In the genomic region with DNA sequence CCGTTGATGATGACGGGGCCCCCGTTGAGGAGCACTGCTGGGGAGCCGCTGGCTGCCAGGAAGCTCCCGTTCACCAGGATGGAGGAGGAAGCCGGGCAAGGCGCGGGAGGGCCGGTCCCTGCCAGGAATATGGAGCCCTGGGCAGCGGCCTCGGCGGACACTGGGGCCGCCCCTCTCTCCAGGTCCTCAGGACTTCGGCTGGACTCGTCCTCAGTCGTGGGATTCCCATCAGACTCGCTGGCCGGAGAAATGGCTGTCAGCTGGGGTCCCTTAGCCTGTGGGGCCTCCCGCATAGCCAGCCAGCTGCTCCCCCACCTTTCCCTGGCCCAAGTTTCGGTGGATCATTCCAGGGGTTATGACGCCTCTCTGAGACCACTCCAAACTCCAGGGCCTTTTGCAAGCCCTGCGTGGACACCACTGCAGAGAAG, we compare ENCODE assay signal across 10 cellular contexts. TPM values are rescaled to one million over a fixed set of nuclear protein-coding genes. Genes with fewer than 3 reads are reported as not detected.
DNase-seq lines count a peak whose midpoint lies in the region; ATAC-seq, FAIRE-seq and TF ChIP-seq lines count a peak whose summit lies in the region.
"Had no signal": no experiment of that assay in that cellular context is flagged by ENCODE, and none has a peak within 500 bp of the region (broad histone marks: within the 10 kb centered on the region; RNA-seq: fewer than 3 reads in every experiment).

No MANE protein-coding gene starts in this region.

- DNase-seq in AG04449 (ENCODE audit: low read depth, low spot score) (no peak), Panc1 (ENCODE audit: low read depth, low spot score) (no peak), fibroblast of lung (ENCODE audit: low read depth in 2 of 2) (peak in 1 of 2 donors; percentile 26), NCI-H1417 treated with DMSO at 0.1 percent for 48 hours (lab: John Stamatoyannopoulos, UW) (no peak), cerebellum (ENCODE audit: low spot score) (no peak), pons (ENCODE audit: low spot score) (no peak), urothelium cell line (ENCODE audit: low spot score) (no peak)
- no peak for DNase-seq in natural killer cell treated with Interleukin-12 subunit alpha and Interleukin-12 subunit beta and Interleukin-15 and Interleukin-18, amount 100 ng/mL, for 72 hours (ENCODE audit: low spot score)
- DNase-seq: activated B cell treated with CpG ODN at 0.5 μM for 24 hours had no signal

- H3K27ac Mint-ChIP-seq in natural killer cell treated with Interleukin-12 subunit alpha and Interleukin-12 subunit beta and Interleukin-15 and Interleukin-18, amount 100 ng/mL, for 72 hours, result no peak overlapping the region
- H3K27ac Mint-ChIP-seq: activated B cell treated with CpG ODN at 0.5 μM for 24 hours had no signal

- H3K36me3 ChIP-seq in Panc1 (ENCODE audit: control insufficient read depth, insufficient read depth, low read length) (no peaks in the 10 kb centered on the region; the same call in 1 of the 2 replicates), fibroblast of lung (ENCODE audit: control insufficient read depth, insufficient read depth, low read length) (peaks cover 11% of the 10 kb centered on the region)

- POLR2A ChIA-PET in AG04449 (lab: Yijun Ruan, JAX) (interaction anchor here (0.8 to 6.2 kb wide), 5 partner anchors 10 to 75 kb away, joined by 3 to 65 read pairs (median 4); a partner anchor contains a TSS), Panc1 (lab: Charles Lee) (interaction anchor here (0.6 kb wide), 2 partner anchors 15 to 835 kb away, joined by 7 to 14 read pairs; no protein-coding TSS in a partner anchor)

- H3K79me2 ChIP-seq in fibroblast of lung (ENCODE audit: control insufficient read depth, insufficient read depth, low read length), result peaks cover 4% of the 10 kb centered on the region

- FAIRE-seq in urothelium cell line (lab: Jason Lieb, UNC), result no peak

- H3K4me1 Mint-ChIP-seq in natural killer cell treated with Interleukin-12 subunit alpha and Interleukin-12 subunit beta and Interleukin-15 and Interleukin-18, amount 100 ng/mL, for 72 hours (ENCODE audit: low read depth in 2 of 2), result peaks cover 4 to 14% of the 10 kb centered on the region in 2 donors

- peaks cover 27% of the 10 kb centered on the region for H3K4me1 ChIP-seq in Panc1 (ENCODE audit: control insufficient read depth, insufficient read depth, low read length)
- peaks cover 24% of the 10 kb centered on the region for H3K4me1 ChIP-seq in fibroblast of lung (ENCODE audit: control insufficient read depth, extremely low read depth, insufficient read depth, low read length)

- no peaks in the 10 kb centered on the region for H3K27me3 Mint-ChIP-seq in natural killer cell treated with Interleukin-12 subunit alpha and Interleukin-12 subunit beta and Interleukin-15 and Interleukin-18, amount 100 ng/mL, for 72 hours

- no peak overlapping the region for H2AFZ ChIP-seq in fibroblast of lung (ENCODE audit: low read length)

- H3K4me2 ChIP-seq in fibroblast of lung (ENCODE audit: extremely low read depth, insufficient read depth, low read length), result peak overlapping the region; percentile 96

- no TSS peak for BruUV-seq in Panc1 (replicated peaks; lab: Mats Ljungman, UMichigan)

- H3K4me3 ChIP-seq in AG04449 (ENCODE audit: low read depth, low read length) (peak overlapping the region; percentile 77), Panc1 (ENCODE audit: low read depth in 2 of 2, low read length in 2 of 2) (peak overlapping the region; percentile 66 to 77), fibroblast of lung (replicated peaks in 1 of 4; ENCODE audit: control extremely low read depth in 1 of 4, insufficient read depth in 1 of 4, low read depth in 3 of 4, low read length in 4 of 4) (peak overlapping the region; percentile 69 to 81 (median 78))

- no peak for ATAC-seq in Panc1
- ATAC-seq in natural killer cell treated with Interleukin-12 subunit alpha and Interleukin-12 subunit beta and Interleukin-15 and Interleukin-18, amount 100 ng/mL, for 72 hours, result no peak

- H3K27ac ChIP-seq in Panc1 (ENCODE audit: low read length) (peak overlapping the region; percentile 86), fibroblast of lung (ENCODE audit: insufficient read depth, low read length) (peak overlapping the region; percentile 75)

- intact Hi-C loops in Panc1 (cut with micrococcal nuclease; ENCODE audit: unreplicated experiment), result loop anchor here (10.0 kb wide), 1 partner anchor 62 kb away; no protein-coding TSS in a partner anchor

- H3K9ac ChIP-seq in fibroblast of lung (ENCODE audit: insufficient read depth, low read length), result peak overlapping the region; percentile 79

- H3K4me3 Mint-ChIP-seq in natural killer cell treated with Interleukin-12 subunit alpha and Interleukin-12 subunit beta and Interleukin-15 and Interleukin-18, amount 100 ng/mL, for 72 hours, result peak overlapping the region; percentile 48

- H3K36me3 Mint-ChIP-seq in natural killer cell treated with Interleukin-12 subunit alpha and Interleukin-12 subunit beta and Interleukin-15 and Interleukin-18, amount 100 ng/mL, for 72 hours, result no peaks in the 10 kb centered on the region

- H3K9me3 Mint-ChIP-seq in natural killer cell treated with Interleukin-12 subunit alpha and Interleukin-12 subunit beta and Interleukin-15 and Interleukin-18, amount 100 ng/mL, for 72 hours, result no peaks in the 10 kb centered on the region
- H3K9me3 Mint-ChIP-seq: activated B cell treated with CpG ODN at 0.5 μM for 24 hours had no signal

- H3K27me3 ChIP-seq in Panc1 (ENCODE audit: control insufficient read depth, insufficient read depth, low read length) (no peaks in the 10 kb centered on the region), fibroblast of lung (ENCODE audit: control insufficient read depth, insufficient read depth, low read length) (no peaks in the 10 kb centered on the region)

- H3K9me3 ChIP-seq in Panc1 (ENCODE audit: control insufficient read depth, insufficient read depth, low read depth, low read length) (no peaks in the 10 kb centered on the region), fibroblast of lung (ENCODE audit: control insufficient read depth, insufficient read depth, low read depth, low read length) (no peaks in the 10 kb centered on the region)

- TF ChIP-seq CTCF in AG04449 (IDR thresholded peaks at IDR 0.05; ENCODE audit: insufficient read depth, low read length, missing control alignments) (no peak), Panc1 (IDR thresholded peaks at IDR 0.05) (no peak), fibroblast of lung (conservative IDR thresholded peaks at IDR 0.05 in 1 of 2, IDR thresholded peaks at IDR 0.05 in 1 of 2; ENCODE audit: low read depth in 1 of 2, low read length in 2 of 2) (no peak)

- CTCF ChIA-PET in AG04449 (lab: Yijun Ruan, JAX) (interaction anchor here (0.8 to 9.9 kb wide), 8 partner anchors 9 to 74 kb away, joined by 3 to 170 read pairs (median 5); a partner anchor contains a TSS), Panc1 (lab: Charles Lee) (interaction anchor here (0.6 kb wide), 1 partner anchor 34 kb away, joined by 3 read pairs; no protein-coding TSS in a partner anchor)

- H4K20me1 ChIP-seq in fibroblast of lung (ENCODE audit: control insufficient read depth, extremely low read depth, insufficient read depth, low read length), result no peaks in the 10 kb centered on the region

- in situ Hi-C loops in Panc1 (cut with HindIII; ENCODE audit: low pct_unique_long_range_greater_than_20kb, low sequenced_read_pairs), result no loop called here

RNA-seq across cellular contexts. Expression of a gene that starts 2.1 kb away (rescaled TPM):
- total RNA-seq in Panc1 (2021; ENCODE audit: unreplicated experiment), result 38.7 TPM
- 55.2 TPM for polyA plus RNA-seq in Panc1 (2012; ENCODE audit: insufficient read length)
- total RNA-seq in fibroblast of lung, result 10.7 and 11.6 TPM in 2 replicates
- polyA plus RNA-seq in fibroblast of lung, result 3.4 and 3.7 TPM in 2 replicates
- 4.6 and 5.3 TPM in 2 replicates for polyA plus RNA-seq in fibroblast of lung (2012)
- 14.8 and 17.8 TPM in 2 replicates for polyA minus RNA-seq in fibroblast of lung (ENCODE audit: low replicate concordance)
- total RNA-seq in natural killer cell treated with Interleukin-12 subunit alpha and Interleukin-12 subunit beta and Interleukin-15 and Interleukin-18, amount 100 ng/mL, for 72 hours, result 1 to 10 TPM; 3.0 to 3.6 TPM
- total RNA-seq in cerebellum, result 3.4 TPM

RNA-seq across cellular contexts. Expression of a gene that starts 15.4 kb away (rescaled TPM):
- total RNA-seq in Panc1 (2021; ENCODE audit: unreplicated experiment) (119 TPM), fibroblast of lung (44.9 and 115 TPM in 2 replicates), cerebellum (27.9 TPM)
- polyA plus RNA-seq in Panc1 (2012; ENCODE audit: insufficient read length), result 151 TPM
- polyA plus RNA-seq in fibroblast of lung, result 28.8 and 54.7 TPM in 2 replicates
- polyA plus RNA-seq in fibroblast of lung (2012), result 41.2 and 83.1 TPM in 2 replicates
- 28.0 and 56.4 TPM in 2 replicates for polyA minus RNA-seq in fibroblast of lung (ENCODE audit: low replicate concordance)
- total RNA-seq in natural killer cell treated with Interleukin-12 subunit alpha and Interleukin-12 subunit beta and Interleukin-15 and Interleukin-18, amount 100 ng/mL, for 72 hours, result 10 to 100 TPM; 40.8 to 51.1 TPM

RNA-seq across cellular contexts. Expression of a gene that starts 25.7 kb away (rescaled TPM):
- total RNA-seq in Panc1 (2021; ENCODE audit: unreplicated experiment) (64.6 TPM), fibroblast of lung (24.4 and 33.5 TPM in 2 replicates), cerebellum (42.3 TPM)
- polyA plus RNA-seq in Panc1 (2012; ENCODE audit: insufficient read length), result 40.8 TPM
- 18.1 and 18.7 TPM in 2 replicates for polyA plus RNA-seq in fibroblast of lung
- polyA plus RNA-seq in fibroblast of lung (2012), result 29.9 and 30.0 TPM in 2 replicates
- polyA minus RNA-seq in fibroblast of lung (ENCODE audit: low replicate concordance), result 35.3 and 47.5 TPM in 2 replicates
- total RNA-seq in natural killer cell treated with Interleukin-12 subunit alpha and Interleukin-12 subunit beta and Interleukin-15 and Interleukin-18, amount 100 ng/mL, for 72 hours, result 10 to 100 TPM; 51.3 to 76.6 TPM

RNA-seq across cellular contexts. Expression of a gene that starts 33.7 kb away (rescaled TPM):
- not detected for total RNA-seq in Panc1 (2021; ENCODE audit: unreplicated experiment)
- not detected for polyA plus RNA-seq in Panc1 (2012; ENCODE audit: insufficient read length)
- total RNA-seq in fibroblast of lung, result not detected in 2 replicates
- not detected in 2 replicates for polyA plus RNA-seq in fibroblast of lung
- polyA plus RNA-seq in fibroblast of lung (2012), result not detected in 2 replicates
- not detected in 2 replicates for polyA minus RNA-seq in fibroblast of lung (ENCODE audit: low replicate concordance)
- not detected for total RNA-seq in natural killer cell treated with Interleukin-12 subunit alpha and Interleukin-12 subunit beta and Interleukin-15 and Interleukin-18, amount 100 ng/mL, for 72 hours
- not detected for total RNA-seq in cerebellum
- total RNA-seq: activated B cell treated with CpG ODN at 0.5 μM for 24 hours, lung microvascular endothelial cell had no signal

RNA-seq across cellular contexts. Expression of a gene that starts 36.2 kb away (rescaled TPM):
- total RNA-seq in Panc1 (2021; ENCODE audit: unreplicated experiment), result 25.1 TPM
- polyA plus RNA-seq in Panc1 (2012; ENCODE audit: insufficient read length), result 11.6 TPM
- 3.1 and 3.3 TPM in 2 replicates for total RNA-seq in fibroblast of lung
- polyA plus RNA-seq in fibroblast of lung, result 1.6 and 2.0 TPM in 2 replicates
- 4.3 and 4.5 TPM in 2 replicates for polyA plus RNA-seq in fibroblast of lung (2012)
- polyA minus RNA-seq in fibroblast of lung (ENCODE audit: low replicate concordance), result 1.3 and 1.6 TPM in 2 replicates
- 10 to 100 TPM; 36.9 to 53.8 TPM for total RNA-seq in natural killer cell treated with Interleukin-12 subunit alpha and Interleukin-12 subunit beta and Interleukin-15 and Interleukin-18, amount 100 ng/mL, for 72 hours
- 3.6 TPM for total RNA-seq in cerebellum
